In the genomic region with DNA sequence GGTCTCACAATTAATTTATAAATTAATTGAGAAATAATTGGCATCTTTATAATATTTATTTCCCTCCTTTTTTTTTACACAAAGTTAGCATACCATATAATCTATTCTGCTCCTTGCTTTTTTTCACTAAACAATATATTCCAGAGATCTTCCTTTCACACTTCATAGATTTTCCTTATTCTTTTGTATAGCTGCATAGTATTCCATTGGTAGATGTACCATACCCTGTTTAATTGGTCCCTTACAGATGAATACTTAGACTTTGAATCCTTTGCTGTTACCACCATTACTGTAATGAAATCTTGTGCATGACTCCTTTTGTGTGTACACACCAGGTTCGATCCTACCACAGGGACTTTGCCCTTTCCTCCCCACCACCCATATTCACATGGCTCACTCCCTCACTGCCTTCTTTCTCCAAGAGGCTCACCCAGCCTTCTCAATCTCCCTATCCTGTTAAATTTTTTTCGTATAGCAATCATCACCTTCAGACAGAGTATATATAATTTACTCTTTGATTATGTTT, we compare ENCODE assay signal across 25 cellular contexts.
"Had no signal": no experiment of that assay in that cellular context is flagged by ENCODE, and none has a peak within 500 bp of the region (broad histone marks: within the 10 kb centered on the region; RNA-seq: fewer than 3 reads in every experiment).

No MANE protein-coding gene starts in this region.

- H3K4me1 ChIP-seq: colonic mucosa, gastrocnemius medialis, heart left ventricle, psoas muscle, tibial nerve, vagina had no signal

- ATAC-seq: esophagus mucosa; gastrocnemius medialis; heart left ventricle; left cardiac atrium; left lung; naive thymus-derived CD4-positive, alpha-beta T cell; psoas muscle; right cardiac atrium; stimulated activated naive B cell treated with anti-CD40 and anti-IgM and Interleukin-4, amounts not matched to agents 10 μg/mL and 1 μg/mL and 100 μg/mL, for 72 hours had no signal

- H3K27ac ChIP-seq: colonic mucosa, epithelial cell of prostate, gastrocnemius medialis, heart left ventricle, left lung, psoas muscle, thoracic aorta, tibial nerve, vagina had no signal

- H3K4me3 ChIP-seq: colonic mucosa, gastrocnemius medialis, heart left ventricle, left lung, psoas muscle, thoracic aorta, tibial nerve, vagina had no signal

- H3K27me3 ChIP-seq: colonic mucosa, gastrocnemius medialis, heart left ventricle, left lung, tibial nerve, vagina had no signal

- FAIRE-seq: islet of Langerhans, small intestine had no signal

- DNase-seq: colonic mucosa; effector CD8-positive, alpha-beta T cell; endodermal cell; foreskin fibroblast; gastrocnemius medialis; heart left ventricle; hippocampal formation; left cardiac atrium; left lung; mesenchymal stem cell; midbrain; naive thymus-derived CD4-positive, alpha-beta T cell; nucleus accumbens; psoas muscle; right cardiac atrium; small intestine; stimulated activated CD4-positive, alpha-beta T cell treated with anti-CD3 and anti-CD28 coated beads, Interleukin-15, amount 100 ng/mL, for 24 hours; stimulated activated CD4-positive, alpha-beta T cell treated with anti-CD3 and anti-CD28 coated beads, Interleukin-2, amount 100 ng/mL, for 48 hours; stimulated activated naive B cell treated with anti-CD40 and anti-IgM and Interleukin-4, amounts not matched to agents 10 μg/mL and 1 μg/mL and 100 μg/mL, for 72 hours had no signal

- H3K36me3 ChIP-seq: colonic mucosa, gastrocnemius medialis, heart left ventricle, left lung, thoracic aorta, tibial nerve, vagina had no signal

- H3K9me3 ChIP-seq: colonic mucosa, gastrocnemius medialis, left lung, psoas muscle, thoracic aorta, tibial nerve, vagina had no signal
